In the genomic region with DNA sequence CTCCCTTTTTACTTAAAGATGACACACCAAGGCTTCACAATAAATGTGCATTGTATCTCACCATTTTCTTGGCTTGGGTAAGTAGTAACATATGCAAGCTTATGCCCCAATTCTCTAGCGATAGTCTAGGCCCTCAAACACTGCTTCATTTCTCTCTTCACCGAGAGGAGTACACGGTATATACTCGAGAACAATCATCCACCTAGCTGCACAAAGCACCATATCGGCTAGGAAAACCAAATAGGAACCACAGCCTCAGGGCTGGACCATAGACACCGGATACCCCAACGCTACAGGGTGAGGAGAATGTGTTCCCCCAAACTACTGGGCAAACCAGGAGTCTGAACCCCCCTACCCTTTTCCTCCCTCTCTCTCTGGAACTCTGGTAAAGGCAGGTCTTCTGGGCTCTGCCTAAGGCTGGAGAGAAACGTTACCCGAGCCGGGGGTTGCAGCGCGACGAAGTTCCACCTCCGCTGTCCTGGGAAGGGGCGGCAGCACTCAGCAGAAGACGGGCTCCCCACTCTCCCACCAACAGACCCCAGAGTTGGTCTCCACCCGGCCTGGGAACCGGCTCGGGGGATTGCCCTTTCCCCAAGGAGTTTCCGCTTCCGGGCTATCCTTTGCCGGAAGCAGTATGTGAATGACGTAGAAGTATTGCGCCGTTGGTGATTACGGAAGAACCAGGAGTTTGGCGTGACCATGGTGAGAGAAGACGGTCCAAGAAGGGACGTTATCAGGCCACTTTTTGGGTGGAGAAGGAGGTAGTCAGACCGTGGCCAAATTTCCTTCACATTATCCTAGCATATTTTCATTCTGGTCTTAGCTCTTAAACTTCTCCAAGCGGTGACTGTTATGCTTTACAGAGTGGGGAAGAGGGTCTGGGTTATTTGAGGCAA, we compare ENCODE assay signal across 8 cellular contexts. TPM values are rescaled to one million over a fixed set of nuclear protein-coding genes. Genes with fewer than 3 reads are reported as not detected.
DNase-seq lines count a peak whose midpoint lies in the region; ATAC-seq and TF ChIP-seq lines count a peak whose summit lies in the region.

A gene with protein sequence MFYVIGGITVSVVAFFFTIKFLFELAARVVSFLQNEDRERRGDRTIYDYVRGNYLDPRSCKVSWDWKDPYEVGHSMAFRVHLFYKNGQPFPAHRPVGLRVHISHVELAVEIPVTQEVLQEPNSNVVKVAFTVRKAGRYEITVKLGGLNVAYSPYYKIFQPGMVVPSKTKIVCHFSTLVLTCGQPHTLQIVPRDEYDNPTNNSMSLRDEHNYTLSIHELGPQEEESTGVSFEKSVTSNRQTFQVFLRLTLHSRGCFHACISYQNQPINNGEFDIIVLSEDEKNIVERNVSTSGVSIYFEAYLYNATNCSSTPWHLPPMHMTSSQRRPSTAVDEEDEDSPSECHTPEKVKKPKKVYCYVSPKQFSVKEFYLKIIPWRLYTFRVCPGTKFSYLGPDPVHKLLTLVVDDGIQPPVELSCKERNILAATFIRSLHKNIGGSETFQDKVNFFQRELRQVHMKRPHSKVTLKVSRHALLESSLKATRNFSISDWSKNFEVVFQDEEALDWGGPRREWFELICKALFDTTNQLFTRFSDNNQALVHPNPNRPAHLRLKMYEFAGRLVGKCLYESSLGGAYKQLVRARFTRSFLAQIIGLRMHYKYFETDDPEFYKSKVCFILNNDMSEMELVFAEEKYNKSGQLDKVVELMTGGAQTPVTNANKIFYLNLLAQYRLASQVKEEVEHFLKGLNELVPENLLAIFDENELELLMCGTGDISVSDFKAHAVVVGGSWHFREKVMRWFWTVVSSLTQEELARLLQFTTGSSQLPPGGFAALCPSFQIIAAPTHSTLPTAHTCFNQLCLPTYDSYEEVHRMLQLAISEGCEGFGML (minus strand): TSS at position 582 of the 896 bp plus-strand sequence. CDS start 27,465 bp downstream, outside the sequence.
A gene with protein sequence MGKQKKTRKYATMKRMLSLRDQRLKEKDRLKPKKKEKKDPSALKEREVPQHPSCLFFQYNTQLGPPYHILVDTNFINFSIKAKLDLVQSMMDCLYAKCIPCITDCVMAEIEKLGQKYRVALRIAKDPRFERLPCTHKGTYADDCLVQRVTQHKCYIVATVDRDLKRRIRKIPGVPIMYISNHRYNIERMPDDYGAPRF (plus strand): TSS at position 646 of the 896 bp plus-strand sequence. CDS start 54 bp downstream, at position 700.

- H3K4me1 Mint-ChIP-seq in T-helper 2 cell treated with Interferon-gamma antibody and Interleukin-4, amounts not matched to agents 5 μg/mL and 100 μg/mL, for 36 hours (ENCODE audit: low read depth), result peaks cover 25% of the 10 kb centered on the region
- peaks cover 49% of the 10 kb centered on the region for H3K4me1 Mint-ChIP-seq in central memory CD8-positive, alpha-beta T cell

- peak; percentile 86 for DNase-seq in T-helper 2 cell treated with Interferon-gamma antibody and Interleukin-4, amounts not matched to agents 5 μg/mL and 100 μg/mL, for 36 hours (ENCODE audit: low spot score)
- peak; percentile 59 to 76 for DNase-seq in central memory CD8-positive, alpha-beta T cell (ENCODE audit: low spot score in 2 of 2)
- DNase-seq in kidney epithelial cell (ENCODE audit: low read depth) (peak; percentile 61), UCSD-AML1 (lab: John Stamatoyannopoulos, UW; ENCODE audit: unreplicated experiment) (no peak), NK-92 (lab: John Stamatoyannopoulos, UW; ENCODE audit: unreplicated experiment) (no peak)
- DNase-seq in stimulated activated CD4-positive, alpha-beta T cell treated with anti-CD3 and anti-CD28 coated beads, Interleukin-1b, Interleukin-23, amount 100 ng/mL, for 4 hours (ENCODE audit: low read depth in 2 of 2), result peak; percentile 54 to 62

- no peaks in the 10 kb centered on the region for H3K27me3 ChIP-seq in kidney epithelial cell (ENCODE audit: control insufficient read depth, insufficient read depth, low read length)

- no peaks in the 10 kb centered on the region for H3K36me3 ChIP-seq in kidney epithelial cell (ENCODE audit: control insufficient read depth, insufficient read depth, low read length)

- no peaks in the 10 kb centered on the region for H3K27me3 Mint-ChIP-seq in T-helper 2 cell treated with Interferon-gamma antibody and Interleukin-4, amounts not matched to agents 5 μg/mL and 100 μg/mL, for 36 hours (ENCODE audit: low read depth)
- no peaks in the 10 kb centered on the region for H3K27me3 Mint-ChIP-seq in central memory CD8-positive, alpha-beta T cell

- no peaks in the 10 kb centered on the region for H3K9me3 Mint-ChIP-seq in T-helper 2 cell treated with Interferon-gamma antibody and Interleukin-4, amounts not matched to agents 5 μg/mL and 100 μg/mL, for 36 hours
- no peaks in the 10 kb centered on the region for H3K9me3 Mint-ChIP-seq in central memory CD8-positive, alpha-beta T cell

- H3K27ac Mint-ChIP-seq in T-helper 2 cell treated with Interferon-gamma antibody and Interleukin-4, amounts not matched to agents 5 μg/mL and 100 μg/mL, for 36 hours, result peak within 1 kb of the TSS; percentile 97
- H3K27ac Mint-ChIP-seq in central memory CD8-positive, alpha-beta T cell (ENCODE audit: low read depth), result peak within 1 kb of the TSS; percentile 99

- peaks cover 17% of the 10 kb centered on the region for H3K36me3 Mint-ChIP-seq in T-helper 2 cell treated with Interferon-gamma antibody and Interleukin-4, amounts not matched to agents 5 μg/mL and 100 μg/mL, for 36 hours (ENCODE audit: low read depth)
- H3K36me3 Mint-ChIP-seq in central memory CD8-positive, alpha-beta T cell (ENCODE audit: insufficient read depth), result peaks cover 35% of the 10 kb centered on the region

- ATAC-seq in GM18870 (IDR thresholded peaks at IDR 0.05; ENCODE audit: unreplicated experiment) (peak; percentile 82), HG03108 (IDR thresholded peaks at IDR 0.05; ENCODE audit: unreplicated experiment) (peak; percentile 92)
- peak; percentile 97 for ATAC-seq in central memory CD8-positive, alpha-beta T cell (replicated peaks; ENCODE audit: extremely low read depth, poor library complexity, severe bottlenecking)

- no peak for TF ChIP-seq CTCF in kidney epithelial cell (IDR thresholded peaks at IDR 0.05; ENCODE audit: insufficient read depth, low read length, poor library complexity, severe bottlenecking)

- H3K4me3 Mint-ChIP-seq in T-helper 2 cell treated with Interferon-gamma antibody and Interleukin-4, amounts not matched to agents 5 μg/mL and 100 μg/mL, for 36 hours, result peak within 1 kb of the TSS; percentile 99
- peak within 1 kb of the TSS; percentile 96 for H3K4me3 Mint-ChIP-seq in central memory CD8-positive, alpha-beta T cell

- peak within 1 kb of the TSS; percentile 98 for H3K4me3 ChIP-seq in kidney epithelial cell (ENCODE audit: low read depth, low read length)

RNA-seq across cellular contexts. Expression of the first gene that starts in this region (rescaled TPM):
- total RNA-seq in kidney epithelial cell, result 40.2 and 43.9 TPM in 2 replicates

RNA-seq across cellular contexts. Expression of the second gene that starts in this region (rescaled TPM):
- 44.4 and 45.4 TPM in 2 replicates for total RNA-seq in kidney epithelial cell

Comparison
In these comparisons a context has a peak if more than half of its experiments do, and no peak if none do; other contexts are left out.
1. DNase-seq: peak in T-helper 2 cell treated with Interferon-gamma antibody and Interleukin-4, amounts not matched to agents 5 μg/mL and 100 μg/mL, for 36 hours (single experiment), central memory CD8-positive, alpha-beta T cell (2 of 2), kidney epithelial cell (single experiment) and stimulated activated CD4-positive, alpha-beta T cell treated with anti-CD3 and anti-CD28 coated beads, Interleukin-1b, Interleukin-23, amount 100 ng/mL, for 4 hours (2 of 2); none in UCSD-AML1 (single experiment) and NK-92 (single experiment).
2. Peak in every context shown above with its lines, with median percentiles within 50 percentile points of each other: ATAC-seq.